8 cellular contexts compared by ENCODE assay signal in the genomic region with DNA sequence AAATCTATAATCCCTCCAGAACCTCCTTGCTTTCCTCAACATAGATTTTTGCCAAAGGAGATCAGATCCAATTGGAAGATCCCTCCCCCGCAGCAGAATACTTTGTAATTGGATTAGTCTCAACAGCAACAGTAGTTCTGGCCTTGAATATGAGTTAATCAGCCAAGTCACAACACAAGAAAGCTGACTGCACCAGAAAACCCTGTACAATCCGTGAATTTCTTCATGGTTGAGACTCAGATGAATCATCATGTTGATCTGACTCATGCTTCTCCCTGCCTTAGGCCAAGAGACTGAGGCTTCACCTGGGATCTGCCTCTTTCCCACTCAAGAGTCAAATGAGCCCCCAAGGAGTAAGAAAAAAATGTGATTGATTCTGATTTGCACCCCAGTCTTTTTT. TPM values are rescaled to one million over a fixed set of nuclear protein-coding genes. Genes with fewer than 3 reads are reported as not detected.
DNase-seq lines count a peak whose midpoint lies in the region; ATAC-seq and TF ChIP-seq lines count a peak whose summit lies in the region.
"Had no signal": no experiment of that assay in that cellular context is flagged by ENCODE, and none has a peak within 500 bp of the region (broad histone marks: within the 10 kb centered on the region; RNA-seq: fewer than 3 reads in every experiment).

No MANE protein-coding gene starts in this region.

- peaks cover 12% of the 10 kb centered on the region for H3K4me1 Mint-ChIP-seq in type B pancreatic cell (ENCODE audit: unreplicated experiment)
- H3K4me1 Mint-ChIP-seq in activated CD8-positive, alpha-beta T cell treated with anti-CD3 and anti-CD28 coated beads for 36 hours (ENCODE audit: low read depth): peaks cover 13% of the 10 kb centered on the region

- DNase-seq in NCI-H82 (lab: John Stamatoyannopoulos, UW): peak; percentile 54
- DNase-seq in fibroblast of gingiva (ENCODE audit: low read depth): peak; percentile 90
- DNase-seq in type B pancreatic cell (ENCODE audit: extremely low spot score, unreplicated experiment): no peak
- DNase-seq in activated CD8-positive, alpha-beta T cell treated with anti-CD3 and anti-CD28 coated beads for 36 hours: no peak
- no peak for DNase-seq in NCI-H774 (lab: John Stamatoyannopoulos, UW)
- DNase-seq: activated CD4-positive, alpha-beta T cell treated with anti-CD3 and anti-CD28 coated beads, Interleukin-2, amount 50 U/mL, for 4 hours; immature natural killer cell; KBM-7 had no signal

- no peak for TF ChIP-seq CTCF in type B pancreatic cell (conservative IDR thresholded peaks at IDR 0.05)
- TF ChIP-seq CTCF in activated CD8-positive, alpha-beta T cell treated with anti-CD3 and anti-CD28 coated beads for 36 hours (IDR thresholded peaks at IDR 0.05): no peak

- ATAC-seq in activated CD8-positive, alpha-beta T cell treated with anti-CD3 and anti-CD28 coated beads for 36 hours: no peak

- CTCF ChIA-PET in activated CD8-positive, alpha-beta T cell treated with anti-CD3 and anti-CD28 coated beads for 36 hours (lab: Charles Lee): interaction anchor here (1.0 to 5.1 kb wide), 2 partner anchors 14 to 28 kb away, joined by 4 to 48 read pairs; no protein-coding TSS in a partner anchor

- no peaks in the 10 kb centered on the region for H3K9me3 Mint-ChIP-seq in type B pancreatic cell
- H3K9me3 Mint-ChIP-seq in activated CD8-positive, alpha-beta T cell treated with anti-CD3 and anti-CD28 coated beads for 36 hours: no peaks in the 10 kb centered on the region
- H3K9me3 Mint-ChIP-seq: immature natural killer cell had no signal

- POLR2A ChIA-PET in activated CD8-positive, alpha-beta T cell treated with anti-CD3 and anti-CD28 coated beads for 36 hours (lab: Charles Lee): no interaction called here

- peaks cover 5% of the 10 kb centered on the region for H3K36me3 Mint-ChIP-seq in type B pancreatic cell
- peaks cover 7% of the 10 kb centered on the region for H3K36me3 Mint-ChIP-seq in activated CD8-positive, alpha-beta T cell treated with anti-CD3 and anti-CD28 coated beads for 36 hours (ENCODE audit: low read depth)

- H3K27ac Mint-ChIP-seq in type B pancreatic cell: peak overlapping the region; percentile 67
- no peak overlapping the region for H3K27ac Mint-ChIP-seq in activated CD8-positive, alpha-beta T cell treated with anti-CD3 and anti-CD28 coated beads for 36 hours

- intact Hi-C loops in activated CD8-positive, alpha-beta T cell treated with anti-CD3 and anti-CD28 coated beads for 36 hours (cut with micrococcal nuclease): no loop called here

- H3K4me3 Mint-ChIP-seq in type B pancreatic cell: peak overlapping the region; percentile 23
- H3K4me3 Mint-ChIP-seq in activated CD8-positive, alpha-beta T cell treated with anti-CD3 and anti-CD28 coated beads for 36 hours: no peak overlapping the region

- H3K27me3 Mint-ChIP-seq in type B pancreatic cell: peaks cover 18% of the 10 kb centered on the region
- H3K27me3 Mint-ChIP-seq in activated CD8-positive, alpha-beta T cell treated with anti-CD3 and anti-CD28 coated beads for 36 hours: peaks cover 3% of the 10 kb centered on the region

RNA-seq across cellular contexts. Expression of gene METTL17, which starts 3.0 kb away (rescaled TPM):
- 59.7 and 88.1 TPM in 2 replicates for total RNA-seq in type B pancreatic cell (ENCODE audit: low replicate concordance)
- 10 to 100 TPM; 88.4 to 92.0 TPM for total RNA-seq in activated CD8-positive, alpha-beta T cell treated with anti-CD3 and anti-CD28 coated beads for 36 hours

RNA-seq across cellular contexts. Expression of gene SLC39A2, which starts 12.3 kb away (rescaled TPM):
- 4.5 and 14.2 TPM in 2 replicates for total RNA-seq in type B pancreatic cell (ENCODE audit: low replicate concordance)
- total RNA-seq in activated CD8-positive, alpha-beta T cell treated with anti-CD3 and anti-CD28 coated beads for 36 hours: not detected

RNA-seq across cellular contexts. Expression of gene RNASE2, which starts 31.5 kb away (rescaled TPM):
- total RNA-seq in type B pancreatic cell (ENCODE audit: low replicate concordance): not detected in 2 replicates
- not detected for total RNA-seq in activated CD8-positive, alpha-beta T cell treated with anti-CD3 and anti-CD28 coated beads for 36 hours

RNA-seq across cellular contexts. Expression of gene NDRG2, which starts 38.0 kb away (rescaled TPM):
- 150 and 214 TPM in 2 replicates for total RNA-seq in type B pancreatic cell (ENCODE audit: low replicate concordance)
- total RNA-seq in activated CD8-positive, alpha-beta T cell treated with anti-CD3 and anti-CD28 coated beads for 36 hours: 1 to 10 TPM; 4.3 to 5.3 TPM

RNA-seq across cellular contexts. Expression of gene TPPP2, which starts 43.2 kb away (rescaled TPM):
- total RNA-seq in type B pancreatic cell (ENCODE audit: low replicate concordance): not detected in 2 replicates
- total RNA-seq in activated CD8-positive, alpha-beta T cell treated with anti-CD3 and anti-CD28 coated beads for 36 hours: not detected

Comparison
In these comparisons a context has a peak if more than half of its experiments do, and no peak if none do; other contexts are left out.
1. DNase-seq: peak in NCI-H82 (single experiment) and fibroblast of gingiva (single experiment); none in type B pancreatic cell (single experiment), activated CD8-positive, alpha-beta T cell treated with anti-CD3 and anti-CD28 coated beads for 36 hours (single experiment) and NCI-H774 (single experiment).